ENCODE assay signal across 20 cellular contexts in genomic region chr16:71843517-71844031, GRCh38. TPM values are rescaled to one million over a fixed set of nuclear protein-coding genes. Genes with fewer than 3 reads are reported as not detected.
A peak's percentile ranks its signal among the peaks of the same experiment; 100 is the strongest.
DNase-seq lines count a peak whose midpoint lies in the region; ATAC-seq, FAIRE-seq and TF ChIP-seq lines count a peak whose summit lies in the region.
"Had no signal": no experiment of that assay in that cellular context is flagged by ENCODE, and none has a peak within 500 bp of the region (broad histone marks: within the 10 kb centered on the region; RNA-seq: fewer than 3 reads in every experiment).

No MANE protein-coding gene starts in this region.

- H3K4me2 ChIP-seq in MM.1S (ENCODE audit: low read depth, low read length) = peak overlapping the region; percentile 50

- H2AFZ ChIP-seq in MM.1S (ENCODE audit: low read length) = no peak overlapping the region

- DNase-seq in CD4-positive, alpha-beta T cell = no peak
- DNase-seq in GM12891 (ENCODE audit: insufficient read length, low spot score) (no peak), MM.1S (peak; percentile 53), memory B cell (ENCODE audit: low spot score in 2 of 2) (no peak)
- no peak for DNase-seq in activated CD4-positive, CD25-positive, alpha-beta regulatory T cell (lab: John Stamatoyannopoulos, UW)
- DNase-seq in stimulated activated CD4-positive, alpha-beta T cell treated with anti-CD3 and anti-CD28 coated beads, Interleukin-12 subunit alpha, Interleukin-12 subunit beta, amount 100 ng/mL, for 4 hours = no peak
- DNase-seq: activated CD4-positive, alpha-beta T cell treated with anti-CD3 and anti-CD28 coated beads for 4 hours; CD8-positive, alpha-beta T cell; DMS79; MG63; midbrain; NCI-H146; NCI-H2171 treated with DMSO at 0.1 percent for 48 hours; NCI-H526 treated with DMSO at 0.1 percent for 48 hours; stimulated activated naive CD4-positive, alpha-beta T cell; thyroid gland had no signal

- peak overlapping the region; percentile 7; the same call in 1 of the 2 replicates for H3K9ac ChIP-seq in MM.1S (ENCODE audit: low read length)

- H3K36me3 ChIP-seq in MM.1S (replicated peaks; ENCODE audit: insufficient read depth, low read length) = 0 out of 2 replicates have a peak, but pooled peaks cover 6% of the 10 kb centered on the region

- no peak for TF ChIP-seq CTCF in CD4-positive, alpha-beta T cell (IDR thresholded peaks at IDR 0.05)
- no peak for TF ChIP-seq CTCF in MM.1S (IDR thresholded peaks at IDR 0.05; ENCODE audit: low read length)

- no peaks in the 10 kb centered on the region for H3K27me3 ChIP-seq in CD4-positive, alpha-beta T cell (ENCODE audit: control insufficient read depth, insufficient read depth, low read length)
- H3K27me3 ChIP-seq in MM.1S (replicated peaks; ENCODE audit: insufficient read depth, low read length) = no peaks in the 10 kb centered on the region
- H3K27me3 ChIP-seq: MG63, thyroid gland had no signal

- peak; percentile 45 for FAIRE-seq in GM12891 (lab: Jason Lieb, UNC)

- peaks cover 27% of the 10 kb centered on the region for H3K4me1 Mint-ChIP-seq in CD4-positive, alpha-beta T cell (ENCODE audit: low read depth)
- H3K4me1 Mint-ChIP-seq in memory B cell = peaks cover 34% of the 10 kb centered on the region

- H3F3A ChIP-seq in MM.1S (ENCODE audit: insufficient read depth, low read length) = peaks cover 42% of the 10 kb centered on the region

- ATAC-seq in CD4-positive, alpha-beta T cell (ENCODE audit: poor library complexity) = no peak
- ATAC-seq in memory B cell (ENCODE audit: low read depth) (no peak), HG03196 (IDR thresholded peaks at IDR 0.05; ENCODE audit: unreplicated experiment) (no peak)
- ATAC-seq: CD8-positive, alpha-beta T cell; Right ventricle myocardium inferior had no signal

- no peak overlapping the region for H3K4me3 Mint-ChIP-seq in CD4-positive, alpha-beta T cell
- H3K4me3 Mint-ChIP-seq in memory B cell = no peak overlapping the region
- H3K4me3 Mint-ChIP-seq: activated naive CD4-positive, alpha-beta T cell treated with anti-CD3 and anti-CD28 coated beads, Interleukin-2, amount 50 U/mL, for 24 hours had no signal

- no peak for TF ChIP-seq POLR2A in GM12891 (IDR thresholded peaks at IDR 0.05; ENCODE audit: low read depth, low read length)

- no peaks in the 10 kb centered on the region for H3K9me2 ChIP-seq in MM.1S (replicated peaks; ENCODE audit: insufficient read depth, low read length)

- peak overlapping the region; percentile 53 for H3K27ac Mint-ChIP-seq in CD4-positive, alpha-beta T cell
- peak overlapping the region; percentile 98 for H3K27ac Mint-ChIP-seq in memory B cell
- H3K27ac Mint-ChIP-seq: CD8-positive, alpha-beta T cell; progenitor cell of endocrine pancreas had no signal

- H3K4me3 ChIP-seq in MM.1S (ENCODE audit: low read length) = peak overlapping the region; percentile 4; the same call in 1 of the 2 replicates
- H3K4me3 ChIP-seq: MG63, thyroid gland had no signal

- no peak overlapping the region for H3K27ac ChIP-seq in CD4-positive, alpha-beta T cell (ENCODE audit: low read depth, low read length)
- H3K27ac ChIP-seq in MM.1S (ENCODE audit: low read length) = peak overlapping the region; percentile 93
- H3K27ac ChIP-seq: thyroid gland had no signal

- H3K27me3 Mint-ChIP-seq in CD4-positive, alpha-beta T cell = no peaks in the 10 kb centered on the region
- H3K27me3 Mint-ChIP-seq in memory B cell = no peaks in the 10 kb centered on the region
- H3K27me3 Mint-ChIP-seq: activated naive CD4-positive, alpha-beta T cell treated with anti-CD3 and anti-CD28 coated beads, Interleukin-2, amount 50 U/mL, for 24 hours; progenitor cell of endocrine pancreas had no signal

- CTCF ChIA-PET in CD4-positive, alpha-beta T cell (lab: Charles Lee) = interaction anchor here (0.6 to 1.9 kb wide), 3 partner anchors 11 to 40 kb away, joined by 3 to 6 read pairs (median 4); no protein-coding TSS in a partner anchor

- no peaks in the 10 kb centered on the region for H3K9me3 ChIP-seq in CD4-positive, alpha-beta T cell (ENCODE audit: control insufficient read depth, low read length)
- no peaks in the 10 kb centered on the region for H3K9me3 ChIP-seq in MM.1S (replicated peaks; ENCODE audit: insufficient read depth, low read length)
- H3K9me3 ChIP-seq: MG63, thyroid gland had no signal

- POLR2A ChIA-PET in CD4-positive, alpha-beta T cell (lab: Charles Lee) = interaction anchor here (1.2 to 2.7 kb wide), 3 partner anchors 34 to 52 kb away, joined by 5 to 19 read pairs (median 8); partner anchors contain the start of genes AP1G1, IST1 and ZNF821

- H4K20me1 ChIP-seq in MM.1S (ENCODE audit: insufficient read depth, low read length) = no peaks in the 10 kb centered on the region

- H3K79me2 ChIP-seq in MM.1S (ENCODE audit: low read length) = peaks cover 38% of the 10 kb centered on the region

- H3K9me3 Mint-ChIP-seq in CD4-positive, alpha-beta T cell = no peaks in the 10 kb centered on the region
- H3K9me3 Mint-ChIP-seq in memory B cell = no peaks in the 10 kb centered on the region
- H3K9me3 Mint-ChIP-seq: activated naive CD4-positive, alpha-beta T cell treated with anti-CD3 and anti-CD28 coated beads, Interleukin-2, amount 50 U/mL, for 24 hours; CD8-positive, alpha-beta T cell had no signal

- peaks cover 44% of the 10 kb centered on the region for H3K4me1 ChIP-seq in MM.1S (ENCODE audit: low read length)

- peaks cover 28% of the 10 kb centered on the region for H3K36me3 Mint-ChIP-seq in CD4-positive, alpha-beta T cell (ENCODE audit: low read depth)
- peaks cover 10% of the 10 kb centered on the region for H3K36me3 Mint-ChIP-seq in memory B cell

- intact Hi-C loops in CD4-positive, alpha-beta T cell (cut with DNase I, micrococcal nuclease) = loop anchor here (2.0 kb wide), 2 partner anchors 37 to 61 kb away; no protein-coding TSS in a partner anchor

TF ChIP-seq in GM12891, 5 proteins besides CTCF, POLR2A, EP300 and RAD21:
- TF ChIP-seq PAX5 (IDR thresholded peaks at IDR 0.05; ENCODE audit: insufficient read depth, low read length, severe bottlenecking) (no peak), POLR2AphosphoS5 (IDR thresholded peaks at IDR 0.05; ENCODE audit: low read depth, low read length) (no peak), SPI1 (IDR thresholded peaks at IDR 0.05; ENCODE audit: low read depth, low read length) (peak; percentile 35; the same call in 1 of the 2 replicates)

RNA-seq across cellular contexts. Expression of gene ATXN1L, which starts 2.2 kb away (rescaled TPM):
- total RNA-seq in CD4-positive, alpha-beta T cell = 10 to 100 TPM; 61.0 to 61.1 TPM
- 11.0 TPM for polyA plus RNA-seq in GM12891 (2012; ENCODE audit: low read depth, missing spikeins)

RNA-seq across cellular contexts. Expression of gene AP1G1, which starts 34.9 kb away (rescaled TPM):
- 100 to 1,000 TPM; 171 to 175 TPM for total RNA-seq in CD4-positive, alpha-beta T cell
- polyA plus RNA-seq in GM12891 (2012; ENCODE audit: low read depth, missing spikeins) = 22.3 TPM

RNA-seq across cellular contexts. Expression of gene ZNF821, which starts 40.4 kb away (rescaled TPM):
- 10 to 100 TPM; 17.3 to 18.3 TPM for total RNA-seq in CD4-positive, alpha-beta T cell
- polyA plus RNA-seq in GM12891 (2012; ENCODE audit: low read depth, missing spikeins) = 4.2 TPM

RNA-seq across cellular contexts. Expression of gene IST1, which starts 51.8 kb away (rescaled TPM):
- 100 to 1,000 TPM; 411 to 412 TPM for total RNA-seq in CD4-positive, alpha-beta T cell
- 130 TPM for polyA plus RNA-seq in GM12891 (2012; ENCODE audit: low read depth, missing spikeins)
